In the genomic region with DNA sequence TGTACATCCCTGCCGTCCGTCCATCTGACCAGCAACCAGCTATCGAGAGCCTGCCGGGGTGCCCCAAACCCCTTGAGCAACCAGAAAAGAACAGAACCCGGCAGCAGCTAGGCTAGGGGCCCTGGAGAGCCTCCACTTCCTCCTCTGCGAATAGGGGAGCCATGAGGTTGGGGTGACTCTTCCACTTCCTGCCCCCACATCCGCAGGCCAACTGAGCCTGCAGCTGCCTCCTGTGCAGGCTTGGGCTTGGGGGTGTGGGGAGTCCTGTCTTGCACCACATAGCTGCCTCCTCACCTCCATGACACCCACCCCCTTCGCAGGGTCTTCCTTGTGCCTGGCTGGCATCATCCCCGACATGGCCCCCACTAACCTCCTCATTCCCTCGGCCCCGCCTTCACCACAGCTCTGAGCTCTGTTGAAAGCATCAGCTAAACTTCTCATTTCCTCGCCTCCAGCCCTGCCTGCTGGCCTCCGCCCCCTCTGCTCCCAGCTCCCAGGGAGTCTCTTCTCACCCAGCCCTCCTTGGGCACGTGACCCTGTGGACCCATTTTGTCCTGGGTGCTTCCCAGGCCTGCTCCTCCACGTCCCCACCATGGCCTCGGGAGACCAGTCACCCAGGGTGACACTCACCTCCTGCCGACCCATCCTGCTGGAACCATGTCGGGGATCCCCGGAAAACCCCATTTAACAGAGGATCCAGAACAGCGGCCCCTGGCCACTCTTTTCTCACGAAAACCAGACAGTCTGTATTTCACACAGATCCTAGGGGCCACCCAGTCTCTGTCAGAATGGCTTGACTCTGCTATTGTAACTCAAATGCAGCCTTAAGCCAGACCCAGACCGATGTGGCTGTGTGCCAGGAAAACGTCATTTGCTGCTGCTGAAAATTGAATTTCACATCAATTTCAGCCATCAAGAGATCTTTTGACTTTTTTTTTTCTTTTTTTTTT, we compare ENCODE assay signal across 2 cellular contexts.
TF ChIP-seq lines count a peak whose summit lies in the region.

No MANE protein-coding gene starts in this region.

TF ChIP-seq in liver, 16 proteins besides CTCF, POLR2A, EP300 and RAD21:
- TF ChIP-seq ATF3 (IDR thresholded peaks at IDR 0.05) (no peak), TAF1 (conservative IDR thresholded peaks at IDR 0.05) (no peak), YY1 (IDR thresholded peaks at IDR 0.05) (peak; percentile 35), JUND (IDR thresholded peaks at IDR 0.05) (no peak), FOXA1 (IDR thresholded peaks at IDR 0.05) (no peak)

TF ChIP-seq in HepG2, 621 proteins besides CTCF, POLR2A, EP300 and RAD21 (continued from another document):
- TF ChIP-seq HNF4G (IDR thresholded peaks at IDR 0.05; ENCODE audit: borderline replicate concordance, low read depth, low read length) (no peak), HNF4G (CRISPR knock-in tag; IDR thresholded peaks at IDR 0.05; ENCODE audit: borderline replicate concordance, low read depth) (no peak), ZNF747 (CRISPR knock-in tag; IDR thresholded peaks at IDR 0.05; ENCODE audit: borderline replicate concordance) (no peak), ZNF292 (CRISPR knock-in tag; IDR thresholded peaks at IDR 0.05; ENCODE audit: borderline replicate concordance, low read depth) (no peak), HNF1A (IDR thresholded peaks at IDR 0.05; ENCODE audit: low read depth) (no peak), HNF1A (CRISPR knock-in tag; IDR thresholded peaks at IDR 0.05; ENCODE audit: borderline replicate concordance) (no peak), NCOA1 (CRISPR knock-in tag; IDR thresholded peaks at IDR 0.05) (no peak), ZMYM2 (CRISPR knock-in tag; IDR thresholded peaks at IDR 0.05) (no peak), PBX2 (CRISPR knock-in tag; IDR thresholded peaks at IDR 0.05) (no peak), CHCHD3 (CRISPR knock-in tag; IDR thresholded peaks at IDR 0.05) (no peak), SALL2 (CRISPR knock-in tag; IDR thresholded peaks at IDR 0.05) (no peak), ZNF597 (CRISPR knock-in tag; IDR thresholded peaks at IDR 0.05) (no peak), SOX5 (CRISPR knock-in tag; IDR thresholded peaks at IDR 0.05; ENCODE audit: borderline replicate concordance) (no peak), HNRNPL (IDR thresholded peaks at IDR 0.05; ENCODE audit: low read depth, low read length) (no peak), ZBTB34 (CRISPR knock-in tag; IDR thresholded peaks at IDR 0.05) (no peak), MLXIP (CRISPR knock-in tag; IDR thresholded peaks at IDR 0.05; ENCODE audit: borderline replicate concordance) (no peak), SAFB2 (CRISPR knock-in tag; IDR thresholded peaks at IDR 0.05; ENCODE audit: borderline replicate concordance, low read depth) (no peak), KIAA2018 (CRISPR knock-in tag; IDR thresholded peaks at IDR 0.05; ENCODE audit: borderline replicate concordance) (no peak)
